12 cellular contexts compared by ENCODE assay signal in the genomic region with DNA sequence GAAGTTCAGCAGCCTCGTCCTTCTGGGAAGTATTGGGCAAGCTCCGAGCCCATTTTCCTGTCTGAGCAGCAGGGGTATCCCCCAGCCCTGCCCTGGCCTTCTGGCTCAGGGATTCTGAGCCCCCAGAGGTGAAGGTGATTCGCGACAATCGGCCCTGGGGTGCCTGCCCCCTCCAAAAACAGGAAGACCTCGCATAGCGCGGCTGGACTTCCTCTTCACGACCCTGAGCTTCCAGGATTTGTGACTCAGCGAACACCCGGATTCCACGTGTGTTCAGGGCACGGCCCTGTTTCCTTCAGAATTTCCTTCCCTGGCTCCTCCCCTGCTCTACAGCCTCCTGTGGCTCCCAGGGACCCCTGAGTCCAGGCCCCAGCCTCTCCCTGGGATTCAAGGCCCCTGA. TPM values are rescaled to one million over a fixed set of nuclear protein-coding genes. Genes with fewer than 3 reads are reported as not detected.
DNase-seq lines count a peak whose midpoint lies in the region; ATAC-seq, FAIRE-seq and TF ChIP-seq lines count a peak whose summit lies in the region.
"Had no signal": no experiment of that assay in that cellular context is flagged by ENCODE, and none has a peak within 500 bp of the region (broad histone marks: within the 10 kb centered on the region; RNA-seq: fewer than 3 reads in every experiment).

A gene with protein sequence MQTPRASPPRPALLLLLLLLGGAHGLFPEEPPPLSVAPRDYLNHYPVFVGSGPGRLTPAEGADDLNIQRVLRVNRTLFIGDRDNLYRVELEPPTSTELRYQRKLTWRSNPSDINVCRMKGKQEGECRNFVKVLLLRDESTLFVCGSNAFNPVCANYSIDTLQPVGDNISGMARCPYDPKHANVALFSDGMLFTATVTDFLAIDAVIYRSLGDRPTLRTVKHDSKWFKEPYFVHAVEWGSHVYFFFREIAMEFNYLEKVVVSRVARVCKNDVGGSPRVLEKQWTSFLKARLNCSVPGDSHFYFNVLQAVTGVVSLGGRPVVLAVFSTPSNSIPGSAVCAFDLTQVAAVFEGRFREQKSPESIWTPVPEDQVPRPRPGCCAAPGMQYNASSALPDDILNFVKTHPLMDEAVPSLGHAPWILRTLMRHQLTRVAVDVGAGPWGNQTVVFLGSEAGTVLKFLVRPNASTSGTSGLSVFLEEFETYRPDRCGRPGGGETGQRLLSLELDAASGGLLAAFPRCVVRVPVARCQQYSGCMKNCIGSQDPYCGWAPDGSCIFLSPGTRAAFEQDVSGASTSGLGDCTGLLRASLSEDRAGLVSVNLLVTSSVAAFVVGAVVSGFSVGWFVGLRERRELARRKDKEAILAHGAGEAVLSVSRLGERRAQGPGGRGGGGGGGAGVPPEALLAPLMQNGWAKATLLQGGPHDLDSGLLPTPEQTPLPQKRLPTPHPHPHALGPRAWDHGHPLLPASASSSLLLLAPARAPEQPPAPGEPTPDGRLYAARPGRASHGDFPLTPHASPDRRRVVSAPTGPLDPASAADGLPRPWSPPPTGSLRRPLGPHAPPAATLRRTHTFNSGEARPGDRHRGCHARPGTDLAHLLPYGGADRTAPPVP (minus strand): TSS at position 116 of the 400 bp plus-strand sequence. CDS start 1,227 bp downstream, outside the sequence.

- H3K14ac ChIP-seq in H9 (ENCODE audit: insufficient read depth, low read length): no peak within 1 kb of the TSS

- no peak within 1 kb of the TSS for H3K4me2 ChIP-seq in H9 (ENCODE audit: insufficient read depth, insufficient read length, low read length)
- no peak within 1 kb of the TSS for H3K4me2 ChIP-seq in HepG2 (ENCODE audit: low read depth, low read length)

- H3K79me2 ChIP-seq in H9 (ENCODE audit: insufficient read depth, low read length): no peaks in the 10 kb centered on the region
- H3K79me2 ChIP-seq in HepG2 (ENCODE audit: insufficient read depth, low read length): peaks cover 13% of the 10 kb centered on the region

- H3K4me3 Mint-ChIP-seq in H9: no peak within 1 kb of the TSS
- H3K4me3 Mint-ChIP-seq in activated T-helper 1 cell treated with anti-CD3 and anti-CD28 coated beads, Interleukin-12 subunit alpha, Interleukin-12 subunit beta, Interleukin-2, Interleukin-4 antibody, amounts not matched to agents 30 ng/mL and 10 ng/mL and 1 ng/mL, durations not matched to agents 14 hours and 24 hours and 36 hours: no peak within 1 kb of the TSS
- H3K4me3 Mint-ChIP-seq: CD4-positive, CD25-positive, alpha-beta regulatory T cell; T-cell had no signal

- no peak for TF ChIP-seq RAD21 in HepG2 (CRISPR knock-in tag; IDR thresholded peaks at IDR 0.05)

- H2BK12ac ChIP-seq in H9 (ENCODE audit: insufficient read length, low read depth, low read length): no peak within 1 kb of the TSS

- no peak for FAIRE-seq in HepG2 (lab: Jason Lieb, UNC)

- H3K4me3 ChIP-seq in HepG2 (replicated peaks in 1 of 3; ENCODE audit: insufficient read depth in 1 of 3, low read depth in 2 of 3, low read length in 3 of 3): no peak within 1 kb of the TSS
- peak within 1 kb of the TSS; percentile 24 to 63 (median 52) for H3K4me3 ChIP-seq in skeletal muscle tissue (ENCODE audit: low read length in 3 of 3)

- H2BK20ac ChIP-seq in H9 (ENCODE audit: low read depth, low read length, poor library complexity, severe bottlenecking): no peak within 1 kb of the TSS

- no peak for TF ChIP-seq POLR2A in HepG2 (IDR thresholded peaks at IDR 0.05; ENCODE audit: insufficient read depth in 1 of 2, low read depth in 2 of 2, low read length in 2 of 2)

- TF ChIP-seq EP300 in HepG2 (IDR thresholded peaks at IDR 0.05; ENCODE audit: low read depth in 2 of 2, low read length in 2 of 2) (no peak), HepG2 (CRISPR knock-in tag; IDR thresholded peaks at IDR 0.05; ENCODE audit: borderline replicate concordance) (no peak)

- H2BK15ac ChIP-seq in H9 (ENCODE audit: low read depth, low read length): no peak within 1 kb of the TSS

- no peak within 1 kb of the TSS for H2AK5ac ChIP-seq in H9 (ENCODE audit: insufficient read length, low read length)

- H3K4me1 ChIP-seq in H9 (ENCODE audit: insufficient read depth, low read length) (no peaks in the 10 kb centered on the region; the same call in 1 of the 2 replicates), HepG2 (ENCODE audit: insufficient read depth, low read length) (no peaks in the 10 kb centered on the region), skeletal muscle tissue (ENCODE audit: control insufficient read depth in 3 of 3, insufficient read depth in 3 of 3, low read length in 3 of 3) (peaks cover 0 to 12% (median 2%) of the 10 kb centered on the region in 3 donors)

- H3K27me3 ChIP-seq in H9 (ENCODE audit: insufficient read depth, low read length) (no peaks in the 10 kb centered on the region), HepG2 (ENCODE audit: control insufficient read depth in 1 of 2, insufficient read depth in 2 of 2, low read length in 2 of 2) (no peaks in the 10 kb centered on the region), skeletal muscle tissue (ENCODE audit: control insufficient read depth in 3 of 3, insufficient read depth in 3 of 3, low read length in 3 of 3) (no peaks in the 10 kb centered on the region)

- H3K9ac ChIP-seq in H9 (ENCODE audit: extremely low read depth, insufficient read length, low read length) (no peak within 1 kb of the TSS), HepG2 (ENCODE audit: insufficient read depth, low read depth, low read length) (no peak within 1 kb of the TSS), skeletal muscle tissue (ENCODE audit: low read depth in 1 of 3, low read length in 3 of 3) (peak within 1 kb of the TSS; percentile 36 to 60 (median 50))

- H3K27ac Mint-ChIP-seq in H9: peak within 1 kb of the TSS in 1 of 3 experiments; percentile 52; a peak in 2 of 7 replicates
- no peak within 1 kb of the TSS for H3K27ac Mint-ChIP-seq in activated T-helper 1 cell treated with anti-CD3 and anti-CD28 coated beads, Interleukin-12 subunit alpha, Interleukin-12 subunit beta, Interleukin-2, Interleukin-4 antibody, amounts not matched to agents 30 ng/mL and 10 ng/mL and 1 ng/mL, durations not matched to agents 14 hours and 24 hours and 36 hours
- H3K27ac Mint-ChIP-seq: T-cell had no signal

- in situ Hi-C loops in HepG2 (cut with HindIII; ENCODE audit: extremely low pct_ligation_motif_present, low pct_unique_long_range_greater_than_20kb): no loop called here

- CTCF ChIA-PET in HepG2 (lab: Yijun Ruan, JAX; ENCODE audit: low intra/inter-chr PET ratio, low total read pairs): interaction anchor here (1.1 kb wide), 1 partner anchor 77 kb away, joined by 6 read pairs; no protein-coding TSS in a partner anchor

- no peak within 1 kb of the TSS for H2BK5ac ChIP-seq in H9 (ENCODE audit: insufficient read length, low read length)

- POLR2A ChIA-PET in HepG2 (lab: Yijun Ruan, JAX): no interaction called here

- DNase-seq in H9 (no peak), dermis blood vessel endothelial cell (peak; percentile 95), HepG2 (ENCODE audit: low spot score) (no peak), OCI-M1 (lab: John Stamatoyannopoulos, UW) (no peak)
- no peak for DNase-seq in activated CD4-positive, alpha-beta T cell treated with anti-CD3 and anti-CD28 coated beads, Interleukin-2, amount 50 U/mL, for 48 hours
- DNase-seq in activated T-helper 1 cell treated with anti-CD3 and anti-CD28 coated beads, Interleukin-12 subunit alpha, Interleukin-12 subunit beta, Interleukin-2, Interleukin-4 antibody, amounts not matched to agents 30 ng/mL and 10 ng/mL and 1 ng/mL, durations not matched to agents 14 hours and 24 hours and 36 hours (ENCODE audit: low spot score): no peak
- DNase-seq: CD4-positive, CD25-positive, alpha-beta regulatory T cell; central memory CD4-positive, alpha-beta T cell; NCI-H774; T-cell had no signal

- BruUV-seq in HepG2 (replicated peaks; lab: Mats Ljungman, UMichigan): no TSS peak

- H2AFZ ChIP-seq in H9 (ENCODE audit: low read length): no peak within 1 kb of the TSS
- H2AFZ ChIP-seq in HepG2 (ENCODE audit: low read length): no peak within 1 kb of the TSS

- no peak for ATAC-seq in HepG2
- ATAC-seq in GM18858 (IDR thresholded peaks at IDR 0.05; ENCODE audit: unreplicated experiment): no peak
- ATAC-seq: T-cell had no signal

- H3K9me3 Mint-ChIP-seq in H9: no peaks in the 10 kb centered on the region
- H3K9me3 Mint-ChIP-seq in activated T-helper 1 cell treated with anti-CD3 and anti-CD28 coated beads, Interleukin-12 subunit alpha, Interleukin-12 subunit beta, Interleukin-2, Interleukin-4 antibody, amounts not matched to agents 30 ng/mL and 10 ng/mL and 1 ng/mL, durations not matched to agents 14 hours and 24 hours and 36 hours: no peaks in the 10 kb centered on the region
- H3K9me3 Mint-ChIP-seq: T-cell had no signal

- no peak within 1 kb of the TSS for H3K27ac ChIP-seq in H9 (ENCODE audit: insufficient read length, low read depth, low read length)
- H3K27ac ChIP-seq in HepG2 (ENCODE audit: extremely low read length, insufficient read depth, low read length): no peak within 1 kb of the TSS
- H3K27ac ChIP-seq in skeletal muscle tissue (ENCODE audit: low read depth, low read length): peak within 1 kb of the TSS; percentile 80

- H4K20me1 ChIP-seq in H9 (ENCODE audit: control insufficient read depth, insufficient read depth, insufficient read length) (peaks cover 6% of the 10 kb centered on the region), HepG2 (ENCODE audit: insufficient read depth, low read length) (peaks cover 9% of the 10 kb centered on the region; the same call in 1 of the 2 replicates)

- no peak within 1 kb of the TSS for H4K91ac ChIP-seq in H9 (ENCODE audit: insufficient read length, low read depth, low read length)

- H3K4ac ChIP-seq in H9 (ENCODE audit: low read depth, low read length): no peak within 1 kb of the TSS

- H2BK120ac ChIP-seq in H9 (ENCODE audit: low read depth, low read length, poor library complexity, severe bottlenecking): no peak within 1 kb of the TSS

- peaks cover 9 to 18% of the 10 kb centered on the region in 2 experiments for H3K4me1 Mint-ChIP-seq in H9
- H3K4me1 Mint-ChIP-seq in activated T-helper 1 cell treated with anti-CD3 and anti-CD28 coated beads, Interleukin-12 subunit alpha, Interleukin-12 subunit beta, Interleukin-2, Interleukin-4 antibody, amounts not matched to agents 30 ng/mL and 10 ng/mL and 1 ng/mL, durations not matched to agents 14 hours and 24 hours and 36 hours (ENCODE audit: low read depth): peaks cover 5% of the 10 kb centered on the region
- H3K4me1 Mint-ChIP-seq: T-cell had no signal

- H3K9me3 ChIP-seq in H9 (ENCODE audit: control insufficient read depth, low read depth, low read length) (no peaks in the 10 kb centered on the region), HepG2 (ENCODE audit: low read length) (no peaks in the 10 kb centered on the region), skeletal muscle tissue (ENCODE audit: control insufficient read depth in 3 of 3, low read length in 3 of 3) (no peaks in the 10 kb centered on the region)

- no peak within 1 kb of the TSS for H4K5ac ChIP-seq in H9 (ENCODE audit: insufficient read length, low read depth, low read length)

- H3K36me3 Mint-ChIP-seq in H9 (ENCODE audit: insufficient read depth in 1 of 3, low read depth in 3 of 3): peaks cover 10 to 16% (median 11%) of the 10 kb centered on the region in 3 experiments
- no peaks in the 10 kb centered on the region for H3K36me3 Mint-ChIP-seq in activated T-helper 1 cell treated with anti-CD3 and anti-CD28 coated beads, Interleukin-12 subunit alpha, Interleukin-12 subunit beta, Interleukin-2, Interleukin-4 antibody, amounts not matched to agents 30 ng/mL and 10 ng/mL and 1 ng/mL, durations not matched to agents 14 hours and 24 hours and 36 hours (ENCODE audit: low read depth)
- H3K36me3 Mint-ChIP-seq: CD4-positive, CD25-positive, alpha-beta regulatory T cell; T-cell had no signal

- peaks cover 2% of the 10 kb centered on the region; the same call in 1 of the 2 replicates for H3K27me3 Mint-ChIP-seq in H9 (ENCODE audit: low read depth)
- H3K27me3 Mint-ChIP-seq in activated T-helper 1 cell treated with anti-CD3 and anti-CD28 coated beads, Interleukin-12 subunit alpha, Interleukin-12 subunit beta, Interleukin-2, Interleukin-4 antibody, amounts not matched to agents 30 ng/mL and 10 ng/mL and 1 ng/mL, durations not matched to agents 14 hours and 24 hours and 36 hours (ENCODE audit: insufficient read depth): peaks cover 2% of the 10 kb centered on the region
- H3K27me3 Mint-ChIP-seq: CD4-positive, CD25-positive, alpha-beta regulatory T cell had no signal

- no peak within 1 kb of the TSS for H3K23ac ChIP-seq in H9 (ENCODE audit: insufficient read length, low read depth, low read length)

- no peak for TF ChIP-seq CTCF in H9 (conservative IDR thresholded peaks at IDR 0.05)
- TF ChIP-seq CTCF in HepG2 (CRISPR knock-in tag; IDR thresholded peaks at IDR 0.05): no peak

- H3T11ph ChIP-seq in H9 (ENCODE audit: low read length): no peak within 1 kb of the TSS

- H3K23me2 ChIP-seq in H9 (ENCODE audit: insufficient read length, low read depth, low read length, poor library complexity, severe bottlenecking): no peaks in the 10 kb centered on the region

- H3K79me1 ChIP-seq in H9 (ENCODE audit: insufficient read depth, low read depth, low read length, poor library complexity, severe bottlenecking): no peaks in the 10 kb centered on the region

- intact Hi-C loops in HepG2 (cut with micrococcal nuclease; ENCODE audit: unreplicated experiment): no loop called here
- intact Hi-C loops in activated T-helper 1 cell treated with anti-CD3 and anti-CD28 coated beads, Interleukin-12 subunit alpha, Interleukin-12 subunit beta, Interleukin-2, Interleukin-4 antibody, amounts not matched to agents 30 ng/mL and 10 ng/mL and 1 ng/mL, durations not matched to agents 14 hours and 24 hours and 36 hours (cut with micrococcal nuclease): no loop called here

- H4K8ac ChIP-seq in H9 (replicated peaks; ENCODE audit: insufficient read length, low read depth, low read length): no peak within 1 kb of the TSS

- H3K36me3 ChIP-seq in HepG2 (replicated peaks in 1 of 2; ENCODE audit: control insufficient read depth in 1 of 2, insufficient read depth in 2 of 2, low read length in 2 of 2) (peaks cover 18 to 30% of the 10 kb centered on the region in 2 experiments), skeletal muscle tissue (ENCODE audit: control insufficient read depth in 3 of 3, insufficient read depth in 3 of 3, low read length in 3 of 3) (peaks cover 0 to 4% (median 0%) of the 10 kb centered on the region in 3 donors)

- H3K18ac ChIP-seq in H9 (ENCODE audit: insufficient read length, low read depth, low read length): no peak within 1 kb of the TSS

- no CpG with 5 or more reads among the region's 13 CpGs for WGBS in H9 (ENCODE audit: extremely low coverage, insufficient read length, low lambda C conversion rate)
- 98% methylated on average over 13 of the region's 13 CpGs for WGBS in HepG2 (ENCODE audit: low lambda C conversion rate)

- H3K56ac ChIP-seq in H9 (ENCODE audit: insufficient read length, low read depth, low read length): no peak within 1 kb of the TSS

RNA-seq across cellular contexts. Expression of the gene that starts here (rescaled TPM):
- total RNA-seq in H9 (2021) (38.4 and 38.7 TPM in 2 replicates), dermis blood vessel endothelial cell (143 and 209 TPM in 2 replicates), HepG2 (2016; rRNA removed; fragmentation: Illumina TruSeq; extraction: Trizol) (37.0 and 67.1 TPM in 2 replicates), skeletal muscle tissue (11.5 TPM)
- total RNA-seq in HepG2 (2016; cell fraction: cytosol; rRNA removed; fragmentation: Illumina TruSeq; extraction: Trizol; ENCODE audit: low read depth): 14.3 and 14.5 TPM in 2 replicates
- 29.9 and 68.6 TPM in 2 replicates for total RNA-seq in HepG2 (2016; cell fraction: insoluble cytoplasmic fraction; rRNA removed; fragmentation: Illumina TruSeq; extraction: Trizol)
- 59.5 and 62.2 TPM in 2 replicates for total RNA-seq in HepG2 (2016; cell fraction: membrane; rRNA removed; fragmentation: Illumina TruSeq; extraction: Trizol)
- total RNA-seq in HepG2 (2016; cell fraction: nucleus; rRNA removed; fragmentation: Illumina TruSeq; extraction: Trizol): 51.6 and 59.6 TPM in 2 replicates
- 45.5 and 56.2 TPM in 2 replicates for polyA plus RNA-seq in HepG2 (2011; rRNA removed)
- polyA plus RNA-seq in HepG2 (2011; cell fraction: cytosol; rRNA removed): 55.1 and 78.1 TPM in 2 replicates
- polyA plus RNA-seq in HepG2 (2011; cell fraction: nucleus; rRNA removed): 60.7 and 73.5 TPM in 2 replicates
- polyA plus RNA-seq in HepG2 (2012): 31.8 and 42.2 TPM in 2 replicates
- polyA plus RNA-seq in HepG2 (2016; cell fraction: cytosol; fragmentation: Illumina TruSeq; extraction: Trizol; ENCODE audit: low read depth): 17.9 and 18.2 TPM in 2 replicates
- polyA plus RNA-seq in HepG2 (2016; cell fraction: insoluble cytoplasmic fraction; fragmentation: Illumina TruSeq; extraction: Trizol; ENCODE audit: low read depth): 55.9 and 71.2 TPM in 2 replicates
- polyA plus RNA-seq in HepG2 (2016; cell fraction: membrane; fragmentation: Illumina TruSeq; extraction: Trizol; ENCODE audit: low read depth): 62.0 and 68.4 TPM in 2 replicates
- 120 and 123 TPM in 2 replicates for polyA plus RNA-seq in HepG2 (2016; cell fraction: nucleus; fragmentation: Illumina TruSeq; extraction: Trizol; ENCODE audit: insufficient read depth, low read depth)
- 0.23 and 250 TPM in 2 replicates for polyA minus RNA-seq in HepG2 (2011; rRNA and poly(A)+ RNA removed; ENCODE audit: low replicate concordance)
- polyA minus RNA-seq in HepG2 (2011; cell fraction: cytosol; rRNA and poly(A)+ RNA removed): 72.0 and 86.5 TPM in 2 replicates
- polyA minus RNA-seq in HepG2 (2011; cell fraction: nucleus; rRNA and poly(A)+ RNA removed): 23.2 and 24.5 TPM in 2 replicates
- not detected in 2 replicates for total RNA-seq in activated T-helper 1 cell treated with anti-CD3 and anti-CD28 coated beads, Interleukin-12 subunit alpha, Interleukin-12 subunit beta, Interleukin-2, Interleukin-4 antibody, amounts not matched to agents 30 ng/mL and 10 ng/mL and 1 ng/mL, durations not matched to agents 14 hours and 24 hours and 36 hours
- total RNA-seq: CD4-positive, CD25-positive, alpha-beta regulatory T cell had no signal
- polyA plus RNA-seq: CD4-positive, CD25-positive, alpha-beta regulatory T cell had no signal

Comparison
In these comparisons a context has a peak if more than half of its experiments do, and no peak if none do; other contexts are left out.
1. RNA of the gene that starts here (total RNA-seq): 143 to 209 TPM in dermis blood vessel endothelial cell, 14.3 to 68.6 TPM in HepG2, 38.4 to 38.7 TPM in H9 and 11.5 TPM in skeletal muscle tissue (single experiment); not detected in activated T-helper 1 cell treated with anti-CD3 and anti-CD28 coated beads, Interleukin-12 subunit alpha, Interleukin-12 subunit beta, Interleukin-2, Interleukin-4 antibody, amounts not matched to agents 30 ng/mL and 10 ng/mL and 1 ng/mL, durations not matched to agents 14 hours and 24 hours and 36 hours; every median in the first group is over 10 times any median in the second.
2. H3K9ac ChIP-seq: peak in skeletal muscle tissue (3 of 3); none in H9 (single experiment) and HepG2 (single experiment).
3. H3K4me3 ChIP-seq: peak in skeletal muscle tissue (3 of 3); none in HepG2 (0 of 3).